26 cellular contexts compared by ENCODE assay signal in the genomic region with DNA sequence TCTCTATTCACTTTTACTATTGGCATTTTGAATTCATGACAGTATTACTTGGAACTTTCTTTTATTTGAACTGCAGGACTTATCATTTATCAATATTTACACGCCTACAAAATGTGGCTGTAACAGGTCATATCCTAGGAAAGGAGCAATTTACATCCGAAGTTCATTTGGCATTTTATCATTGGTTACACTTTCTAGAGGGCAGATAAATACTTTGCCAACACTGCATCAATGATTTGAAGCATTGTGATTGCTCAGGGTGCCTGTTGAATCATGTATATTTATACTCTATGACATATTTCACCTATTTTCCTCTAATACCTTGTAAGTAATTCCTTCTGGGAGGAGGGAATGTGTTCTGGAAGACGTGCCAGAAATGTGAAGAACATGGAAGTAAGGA.
"Had no signal": no experiment of that assay in that cellular context is flagged by ENCODE, and none has a peak within 500 bp of the region (broad histone marks: within the 10 kb centered on the region; RNA-seq: fewer than 3 reads in every experiment).

No MANE protein-coding gene starts in this region.

- H3K27ac Mint-ChIP-seq: activated CD4-positive, alpha-beta memory T cell treated with anti-CD3 and anti-CD28 coated beads, Interleukin-2, amount 10 ng/mL, durations not matched to agents 7 days and 5 days; activated CD4-positive, alpha-beta T cell treated with anti-CD3 and anti-CD28 coated beads for 36 hours; activated naive CD4-positive, alpha-beta T cell treated with anti-CD3 and anti-CD28 coated beads for 36 hours; activated naive CD8-positive, alpha-beta T cell; activated T-helper 17 cell treated with anti-CD3 and anti-CD28 coated beads, Interleukin-2, amount 50 U/mL, for 72 hours had no signal

- ATAC-seq: activated CD4-positive, alpha-beta T cell treated with anti-CD3 and anti-CD28 coated beads for 36 hours; activated T-helper 17 cell treated with anti-CD3 and anti-CD28 coated beads, Interleukin-2, amount 50 U/mL, for 72 hours; Panc1; Right ventricle myocardium inferior had no signal

- H3K36me3 ChIP-seq: WERI-Rb-1 had no signal

- H3K4me3 Mint-ChIP-seq: activated CD4-positive, alpha-beta memory T cell treated with anti-CD3 and anti-CD28 coated beads, Interleukin-2, amount 10 ng/mL, durations not matched to agents 7 days and 5 days; activated CD4-positive, alpha-beta T cell treated with anti-CD3 and anti-CD28 coated beads for 36 hours; activated naive CD4-positive, alpha-beta T cell treated with anti-CD3 and anti-CD28 coated beads for 36 hours; activated naive CD8-positive, alpha-beta T cell; activated T-helper 17 cell treated with anti-CD3 and anti-CD28 coated beads, Interleukin-2, amount 50 U/mL, for 72 hours had no signal

- DNase-seq: activated CD4-positive, alpha-beta memory T cell treated with anti-CD3 and anti-CD28 coated beads, Interleukin-2, amount 10 ng/mL, durations not matched to agents 7 days and 5 days; activated CD4-positive, alpha-beta T cell treated with anti-CD3 and anti-CD28 coated beads for 36 hours; activated CD4-positive, alpha-beta T cell treated with anti-CD3 and anti-CD28 coated beads, Interleukin-2, amount 50 U/mL, for 1 hour; activated gamma-delta T cell; activated naive CD4-positive, alpha-beta T cell treated with anti-CD3 and anti-CD28 coated beads for 36 hours; activated T-cell treated with anti-CD3 and anti-CD28 coated beads for 4 hours; activated T-cell treated with anti-CD3 and anti-CD28 coated beads, Interleukin-2, amount 50 U/mL, for 48 hours; amygdala; MV-4-11; NCI-H1092 treated with DMSO at 0.1 percent for 48 hours; NCI-H1417 treated with DMSO at 0.1 percent for 48 hours; NCI-H1694 treated with DMSO at 0.1 percent for 48 hours; NCI-H2081; NCI-H510A treated with DMSO at 0.1 percent for 48 hours; NCI-H69; NK-92 treated with Interleukin-12 subunit alpha and Interleukin-12 subunit beta, amount 100 ng/mL, for 24 hours; OCI-M1; RPMI8226; SK-N-SH; T-helper 1 cell; WERI-Rb-1 had no signal

- H3K4me2 ChIP-seq: KMS-11, SK-N-SH had no signal

- H3K9me3 Mint-ChIP-seq: activated naive CD4-positive, alpha-beta T cell treated with anti-CD3 and anti-CD28 coated beads for 36 hours; activated T-helper 17 cell treated with anti-CD3 and anti-CD28 coated beads, Interleukin-2, amount 50 U/mL, for 72 hours had no signal

- H3K27ac ChIP-seq: KMS-11, WERI-Rb-1 had no signal

- H3K4me1 Mint-ChIP-seq: activated CD4-positive, alpha-beta memory T cell treated with anti-CD3 and anti-CD28 coated beads, Interleukin-2, amount 10 ng/mL, durations not matched to agents 7 days and 5 days; activated CD4-positive, alpha-beta T cell treated with anti-CD3 and anti-CD28 coated beads for 36 hours; activated T-helper 17 cell treated with anti-CD3 and anti-CD28 coated beads, Interleukin-2, amount 50 U/mL, for 72 hours had no signal

- H3K9ac ChIP-seq: KMS-11, SK-N-SH had no signal

- H3K27me3 Mint-ChIP-seq: activated CD4-positive, alpha-beta memory T cell treated with anti-CD3 and anti-CD28 coated beads, Interleukin-2, amount 10 ng/mL, durations not matched to agents 7 days and 5 days; activated CD4-positive, alpha-beta T cell treated with anti-CD3 and anti-CD28 coated beads for 36 hours; activated naive CD8-positive, alpha-beta T cell; activated T-helper 17 cell treated with anti-CD3 and anti-CD28 coated beads, Interleukin-2, amount 50 U/mL, for 72 hours had no signal

- H3K9me3 ChIP-seq: SK-N-SH had no signal
